In genomic region chr13:97849305-97849704, GRCh38 we compare ENCODE assay signal across 9 cellular contexts.
DNase-seq lines count a peak whose midpoint lies in the region; ATAC-seq and TF ChIP-seq lines count a peak whose summit lies in the region.
"Had no signal": no experiment of that assay in that cellular context is flagged by ENCODE, and none has a peak within 500 bp of the region (broad histone marks: within the 10 kb centered on the region; RNA-seq: fewer than 3 reads in every experiment).

No MANE protein-coding gene starts in this region.

- H3K27ac ChIP-seq in esophagus squamous epithelium, result no peak overlapping the region

- ATAC-seq in GM18499 (IDR thresholded peaks at IDR 0.05; ENCODE audit: insufficient read depth, unreplicated experiment), result peak; percentile 96
- peak; percentile 86 for ATAC-seq in HG02763 (IDR thresholded peaks at IDR 0.05; ENCODE audit: unreplicated experiment)

- WGBS in esophagus squamous epithelium, 2 donors, result 51 to 53% methylated on average over 4 of the region's 4 CpGs

- DNase-seq in A172 (ENCODE audit: low spot score) (peak; percentile 38), NCI-H2029 (lab: John Stamatoyannopoulos, UW) (peak; percentile 1), choroid plexus epithelial cell (ENCODE audit: low read depth) (peak; percentile 63), NCI-H1694 (lab: John Stamatoyannopoulos, UW) (no peak), anterior cingulate cortex (lab: John Stamatoyannopoulos, UW) (no peak), esophagus squamous epithelium (lab: John Stamatoyannopoulos, UW) (no peak)

- H3K36me3 ChIP-seq in esophagus squamous epithelium, result no peaks in the 10 kb centered on the region
- H3K36me3 ChIP-seq: HAP-1 had no signal

- peaks cover 0 to 2% (median 0%) of the 10 kb centered on the region in 4 donors for H3K27me3 ChIP-seq in esophagus squamous epithelium

- no peak for TF ChIP-seq POLR2A in esophagus squamous epithelium (IDR thresholded peaks at IDR 0.05)

- no peaks in the 10 kb centered on the region for H3K4me1 ChIP-seq in esophagus squamous epithelium
- H3K4me1 ChIP-seq: HAP-1 had no signal

- H3K4me3 ChIP-seq in choroid plexus epithelial cell (ENCODE audit: low read depth, low read length) (no peak overlapping the region), esophagus squamous epithelium (no peak overlapping the region)
- H3K4me3 ChIP-seq: HAP-1 had no signal

- peak; percentile 66 for TF ChIP-seq CTCF in choroid plexus epithelial cell (conservative IDR thresholded peaks at IDR 0.05; ENCODE audit: low read depth, low read length)
- no peak for TF ChIP-seq CTCF in esophagus squamous epithelium (IDR thresholded peaks at IDR 0.05)

- intact Hi-C loops in esophagus squamous epithelium (cut with DNase I), result no loop called here

- H3K9me3 ChIP-seq in esophagus squamous epithelium, result no peaks in the 10 kb centered on the region
- H3K9me3 ChIP-seq: HAP-1 had no signal

Comparison
In these comparisons a context has a peak if more than half of its experiments do, and no peak if none do; other contexts are left out.
1. DNase-seq: peak in A172 (single experiment), NCI-H2029 (single experiment) and choroid plexus epithelial cell (single experiment); none in NCI-H1694 (single experiment), anterior cingulate cortex (0 of 58) and esophagus squamous epithelium (single experiment).